23 cellular contexts compared by ENCODE assay signal in the genomic region with DNA sequence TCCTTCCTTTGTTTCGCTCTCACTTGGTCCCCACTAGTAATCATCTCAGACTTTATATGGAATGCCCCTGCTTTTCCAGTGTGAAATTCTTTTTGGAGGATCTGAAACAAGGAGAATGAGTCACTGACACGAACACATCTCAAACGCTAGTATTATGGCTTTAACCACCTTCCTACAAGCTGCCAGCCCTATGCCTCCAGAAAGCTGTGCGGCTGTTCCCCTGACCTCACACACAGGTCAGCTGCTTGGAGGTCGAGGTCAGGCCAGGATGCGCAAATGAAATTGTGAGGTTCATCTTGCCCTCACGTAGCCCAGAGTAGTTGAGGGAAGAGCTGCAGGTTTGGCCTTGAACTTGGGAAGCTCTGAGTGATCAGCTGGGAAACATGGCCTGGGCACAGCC.
"Had no signal": no experiment of that assay in that cellular context is flagged by ENCODE, and none has a peak within 500 bp of the region (broad histone marks: within the 10 kb centered on the region; RNA-seq: fewer than 3 reads in every experiment).

No MANE protein-coding gene starts in this region.

- ATAC-seq: activated CD8-positive, alpha-beta memory T cell treated with anti-CD3 and anti-CD28 coated beads, Interleukin-2, amount 10 ng/mL, durations not matched to agents 7 days and 5 days; activated CD8-positive, alpha-beta T cell treated with anti-CD3 and anti-CD28 coated beads, Interleukin-2, amount 10 ng/mL, durations not matched to agents 7 days and 5 days; activated naive CD4-positive, alpha-beta T cell treated with anti-CD3 and anti-CD28 coated beads, Interleukin-2, amount 50 U/mL, for 72 hours; activated T-cell treated with anti-CD3 and anti-CD28 coated beads, Interleukin-2, amount 50 U/mL, for 72 hours; foreskin keratinocyte; heart right ventricle; left lobe of liver; lower lobe of right lung; right cardiac atrium had no signal

- H3K27me3 ChIP-seq: esophagus muscularis mucosa, foreskin keratinocyte, heart right ventricle, spleen, uterus had no signal

- H3K27ac ChIP-seq: esophagus muscularis mucosa, foreskin keratinocyte, heart right ventricle, lower lobe of right lung, spleen, uterus had no signal

- H3K36me3 ChIP-seq: esophagus muscularis mucosa, heart right ventricle, lower lobe of right lung, spleen, uterus had no signal

- H3K4me3 ChIP-seq: esophagus muscularis mucosa, heart right ventricle, lower lobe of right lung, spleen, uterus had no signal

- DNase-seq: activated B cell treated with CpG ODN at 0.5 μM for 24 hours; activated CD4-positive, alpha-beta T cell treated with anti-CD3 and anti-CD28 coated beads, Interleukin-2, amount 50 U/mL, for 1 hour; activated CD8-positive, alpha-beta memory T cell treated with anti-CD3 and anti-CD28 coated beads, Interleukin-2, amount 10 ng/mL, durations not matched to agents 7 days and 5 days; activated CD8-positive, alpha-beta T cell treated with anti-CD3 and anti-CD28 coated beads, Interleukin-2, amount 10 ng/mL, durations not matched to agents 7 days and 5 days; activated naive CD4-positive, alpha-beta T cell; activated T-cell treated with anti-CD3 and anti-CD28 coated beads for 4 hours; activated T-cell treated with anti-CD3 and anti-CD28 coated beads, Interleukin-2, amount 50 U/mL, for 72 hours; anterior cingulate cortex; foreskin keratinocyte; heart right ventricle; kidney glomerular epithelial cell; lower lobe of right lung; mesenchymal stem cell; natural killer cell; posterior cingulate gyrus; right cardiac atrium; spleen; stimulated activated naive CD8-positive, alpha-beta T cell treated with anti-CD3 and anti-CD28 coated beads, Interleukin-15, Interleukin-2, amounts not matched to agents 100 U/mL and 50 U/mL, for 24 hours; substantia nigra; uterus had no signal

- H3K9me3 ChIP-seq: esophagus muscularis mucosa, heart right ventricle, lower lobe of right lung, spleen, uterus had no signal

- H3K4me1 ChIP-seq: esophagus muscularis mucosa, foreskin keratinocyte, lower lobe of right lung, uterus had no signal
